13 cellular contexts compared by ENCODE assay signal in genomic region chr22:17784776-17785175, GRCh38. TPM values are rescaled to one million over a fixed set of nuclear protein-coding genes. Genes with fewer than 3 reads are reported as not detected.
DNase-seq lines count a peak whose midpoint lies in the region; ATAC-seq and TF ChIP-seq lines count a peak whose summit lies in the region.
"Had no signal": no experiment of that assay in that cellular context is flagged by ENCODE, and none has a peak within 500 bp of the region (broad histone marks: within the 10 kb centered on the region; RNA-seq: fewer than 3 reads in every experiment).

No MANE protein-coding gene starts in this region.

- H3K9ac ChIP-seq in HCT116 (ENCODE audit: low read length): no peak overlapping the region

- RAD21 ChIA-PET in HCT116 (lab: Charles Lee; ENCODE audit: low non-redundant PET in 1 of 2, low total read pairs in 2 of 2, uncharacterized antibody in 2 of 2, unreplicated experiment in 2 of 2): interaction anchor here (0.9 to 1.7 kb wide), 9 partner anchors 12 to 293 kb away, joined by 3 to 10 read pairs (median 5); partner anchors contain the start of gene PEX26 (in 1 of the 2)

- POLR2A ChIA-PET in HCT116 (lab: Charles Lee): interaction anchor here (0.7 to 1.0 kb wide), 3 partner anchors 43 to 436 kb away, joined by 3 to 4 read pairs (median 3); no protein-coding TSS in a partner anchor

- peaks cover 14% of the 10 kb centered on the region for H3K4me1 Mint-ChIP-seq in GM23338
- peaks cover 54% of the 10 kb centered on the region for H3K4me1 Mint-ChIP-seq in dendritic cell treated with granulocyte-macrophage colony-stimulating factor and Interleukin-4, amounts not matched to agents 40 ng/mL and 50 ng/mL, for 4 days (ENCODE audit: low read depth)
- peaks cover 43 to 62% of the 10 kb centered on the region in 2 donors for H3K4me1 Mint-ChIP-seq in stimulated activated naive B cell treated with anti-CD40 and anti-IgM and Interleukin-4, amounts not matched to agents 10 μg/mL and 1 μg/mL and 100 μg/mL, for 72 hours

- peaks cover 10% of the 10 kb centered on the region for H3K27me3 Mint-ChIP-seq in GM23338 (ENCODE audit: insufficient read depth, low read depth, poor library complexity)
- peaks cover 3% of the 10 kb centered on the region for H3K27me3 Mint-ChIP-seq in dendritic cell treated with granulocyte-macrophage colony-stimulating factor and Interleukin-4, amounts not matched to agents 40 ng/mL and 50 ng/mL, for 4 days
- H3K27me3 Mint-ChIP-seq in stimulated activated naive B cell treated with anti-CD40 and anti-IgM and Interleukin-4, amounts not matched to agents 10 μg/mL and 1 μg/mL and 100 μg/mL, for 72 hours: no peaks in the 10 kb centered on the region
- H3K27me3 Mint-ChIP-seq: B cell, IgD-negative memory B cell had no signal

- H3F3A ChIP-seq in GM23338 (replicated peaks; ENCODE audit: low read depth): 0 out of 2 replicates have a peak, but pooled peaks cover 5% of the 10 kb centered on the region

- no peak overlapping the region for H3K27ac Mint-ChIP-seq in GM23338
- H3K27ac Mint-ChIP-seq in dendritic cell treated with granulocyte-macrophage colony-stimulating factor and Interleukin-4, amounts not matched to agents 40 ng/mL and 50 ng/mL, for 4 days: peak overlapping the region; percentile 87
- peak overlapping the region; percentile 91 for H3K27ac Mint-ChIP-seq in stimulated activated naive B cell treated with anti-CD40 and anti-IgM and Interleukin-4, amounts not matched to agents 10 μg/mL and 1 μg/mL and 100 μg/mL, for 72 hours
- H3K27ac Mint-ChIP-seq: CD8-positive, alpha-beta T cell had no signal

- DNase-seq in GM23338 (ENCODE audit: low spot score) (no peak), HCT116 (ENCODE audit: low read depth, low spot score) (no peak), NCI-H187 (lab: John Stamatoyannopoulos, UW) (no peak), SIG-M5 treated with dmso at 0.1 percent for 504 hours (lab: John Stamatoyannopoulos, UW; ENCODE audit: unreplicated experiment) (no peak)
- DNase-seq in stimulated activated naive B cell treated with anti-CD40 and anti-IgM and Interleukin-4, amounts not matched to agents 10 μg/mL and 1 μg/mL and 100 μg/mL, for 72 hours: no peak
- DNase-seq: DMS 273 treated with DMSO at 0.1 percent for 48 hours, HCEC 1CT had no signal

- no peaks in the 10 kb centered on the region for H3K36me3 Mint-ChIP-seq in GM23338 (ENCODE audit: low read depth)
- H3K36me3 Mint-ChIP-seq in dendritic cell treated with granulocyte-macrophage colony-stimulating factor and Interleukin-4, amounts not matched to agents 40 ng/mL and 50 ng/mL, for 4 days (ENCODE audit: low read depth): no peaks in the 10 kb centered on the region
- peaks cover 18 to 53% of the 10 kb centered on the region in 2 donors for H3K36me3 Mint-ChIP-seq in stimulated activated naive B cell treated with anti-CD40 and anti-IgM and Interleukin-4, amounts not matched to agents 10 μg/mL and 1 μg/mL and 100 μg/mL, for 72 hours
- H3K36me3 Mint-ChIP-seq: IgD-negative memory B cell had no signal

- H3K4me3 Mint-ChIP-seq in GM23338: no peak overlapping the region
- H3K4me3 Mint-ChIP-seq in dendritic cell treated with granulocyte-macrophage colony-stimulating factor and Interleukin-4, amounts not matched to agents 40 ng/mL and 50 ng/mL, for 4 days: no peak overlapping the region
- H3K4me3 Mint-ChIP-seq in stimulated activated naive B cell treated with anti-CD40 and anti-IgM and Interleukin-4, amounts not matched to agents 10 μg/mL and 1 μg/mL and 100 μg/mL, for 72 hours: no peak overlapping the region
- H3K4me3 Mint-ChIP-seq: B cell; CD8-positive, alpha-beta T cell had no signal

- H3K79me2 ChIP-seq in GM23338 (replicated peaks; ENCODE audit: insufficient read depth) (no peaks in the 10 kb centered on the region), HCT116 (ENCODE audit: insufficient read depth, low read length) (no peaks in the 10 kb centered on the region)

- no peaks in the 10 kb centered on the region for H3K9me3 ChIP-seq in HCT116 (ENCODE audit: control insufficient read depth in 1 of 2, insufficient read depth in 1 of 2, low read depth in 1 of 2, low read length in 2 of 2)

- no peak for TF ChIP-seq POLR2A in HCT116 (IDR thresholded peaks at IDR 0.05; ENCODE audit: borderline replicate concordance, extremely low read depth, insufficient read depth, insufficient read length)

- no peaks in the 10 kb centered on the region for H3K27me3 ChIP-seq in GM23338 (ENCODE audit: insufficient read depth)
- H3K27me3 ChIP-seq in HCT116 (ENCODE audit: insufficient read depth, low read length): no peaks in the 10 kb centered on the region
- H3K27me3 ChIP-seq: BLaER1 treated with 17β-estradiol and CSF1 and Interleukin-3, amounts not matched to agents 10 nM and 100 nM had no signal

- no peaks in the 10 kb centered on the region; the same call in 1 of the 2 replicates for H3K4me1 ChIP-seq in GM23338 (ENCODE audit: insufficient read depth)
- peaks cover 10 to 21% of the 10 kb centered on the region in 2 experiments; a peak in 3 of 4 replicates for H3K4me1 ChIP-seq in HCT116 (ENCODE audit: control insufficient read depth in 1 of 2, insufficient read depth in 2 of 2, low read length in 2 of 2)

- H3K4me3 ChIP-seq in GM23338: no peak overlapping the region
- no peak overlapping the region for H3K4me3 ChIP-seq in HCT116 (replicated peaks in 1 of 2; ENCODE audit: low read depth in 1 of 2, low read length in 2 of 2)
- H3K4me3 ChIP-seq: BLaER1 treated with 17β-estradiol and CSF1 and Interleukin-3, amounts not matched to agents 10 nM and 100 nM; GM12878 had no signal

- H3K9me2 ChIP-seq in GM23338 (ENCODE audit: insufficient read depth) (no peaks in the 10 kb centered on the region), HCT116 (ENCODE audit: insufficient read depth) (no peaks in the 10 kb centered on the region)

- TF ChIP-seq CTCF in GM23338 (conservative IDR thresholded peaks at IDR 0.05; ENCODE audit: low read depth in 2 of 2) (no peak), HCT116 (IDR thresholded peaks at IDR 0.05 in 2 of 3, conservative IDR thresholded peaks at IDR 0.05 in 1 of 3; ENCODE audit: borderline replicate concordance in 1 of 3, insufficient read depth in 1 of 3, low read depth in 2 of 3, low read length in 2 of 3) (no peak)

- no peak for ATAC-seq in GM23338
- peak; percentile 8 for ATAC-seq in HCT116
- ATAC-seq in stimulated activated naive B cell treated with anti-CD40 and anti-IgM and Interleukin-4, amounts not matched to agents 10 μg/mL and 1 μg/mL and 100 μg/mL, for 72 hours (replicated peaks): no peak

- H3K36me3 ChIP-seq in GM23338 (ENCODE audit: insufficient read depth): no peaks in the 10 kb centered on the region
- H3K36me3 ChIP-seq in HCT116 (ENCODE audit: control insufficient read depth in 1 of 2, insufficient read depth in 2 of 2, low read length in 2 of 2): peaks cover 0 to 3% of the 10 kb centered on the region in 2 experiments; a peak in 1 of 4 replicates

- intact Hi-C loops in HCT116 (cut with micrococcal nuclease): loop anchor here (1.0 kb wide), 2 partner anchors 42 to 226 kb away; no protein-coding TSS in a partner anchor
- intact Hi-C loops in dendritic cell treated with granulocyte-macrophage colony-stimulating factor and Interleukin-4, amounts not matched to agents 40 ng/mL and 50 ng/mL, for 4 days (cut with micrococcal nuclease): no loop called here

- H4K20me1 ChIP-seq in GM23338 (replicated peaks; ENCODE audit: insufficient read depth): no peaks in the 10 kb centered on the region
- H4K20me1 ChIP-seq in HCT116 (ENCODE audit: insufficient read depth): no peaks in the 10 kb centered on the region

- CTCF ChIA-PET in HCT116 (lab: Charles Lee): interaction anchor here (0.5 to 5.8 kb wide), 17 partner anchors 10 to 710 kb away, joined by 3 to 96 read pairs (median 3); partner anchors contain the start of gene PEX26

- BruUV-seq in HCT116 (replicated peaks; lab: Mats Ljungman, UMichigan): no TSS peak

- H3K27ac ChIP-seq in GM23338 (ENCODE audit: low read depth) (no peak overlapping the region), HCT116 (ENCODE audit: low read depth, low read length) (no peak overlapping the region)

- no peak for TF ChIP-seq RAD21 in HCT116 (IDR thresholded peaks at IDR 0.05; ENCODE audit: low read depth)

- H3K4me2 ChIP-seq in GM23338 (no peak overlapping the region), HCT116 (ENCODE audit: low read length) (peak overlapping the region; percentile 56)

- no peaks in the 10 kb centered on the region for H3K9me3 Mint-ChIP-seq in GM23338
- H3K9me3 Mint-ChIP-seq in dendritic cell treated with granulocyte-macrophage colony-stimulating factor and Interleukin-4, amounts not matched to agents 40 ng/mL and 50 ng/mL, for 4 days: no peaks in the 10 kb centered on the region
- no peaks in the 10 kb centered on the region for H3K9me3 Mint-ChIP-seq in stimulated activated naive B cell treated with anti-CD40 and anti-IgM and Interleukin-4, amounts not matched to agents 10 μg/mL and 1 μg/mL and 100 μg/mL, for 72 hours
- H3K9me3 Mint-ChIP-seq: CD8-positive, alpha-beta T cell; IgD-negative memory B cell had no signal

- H2AFZ ChIP-seq in GM23338 (peak overlapping the region; percentile 80; the same call in 1 of the 2 replicates), HCT116 (ENCODE audit: low read depth, low read length, poor library complexity, severe bottlenecking) (no peak overlapping the region)

TF ChIP-seq in GM23338, 12 proteins besides CTCF, POLR2A, EP300 and RAD21 (continues in another document):
- TF ChIP-seq, protein P1, sequence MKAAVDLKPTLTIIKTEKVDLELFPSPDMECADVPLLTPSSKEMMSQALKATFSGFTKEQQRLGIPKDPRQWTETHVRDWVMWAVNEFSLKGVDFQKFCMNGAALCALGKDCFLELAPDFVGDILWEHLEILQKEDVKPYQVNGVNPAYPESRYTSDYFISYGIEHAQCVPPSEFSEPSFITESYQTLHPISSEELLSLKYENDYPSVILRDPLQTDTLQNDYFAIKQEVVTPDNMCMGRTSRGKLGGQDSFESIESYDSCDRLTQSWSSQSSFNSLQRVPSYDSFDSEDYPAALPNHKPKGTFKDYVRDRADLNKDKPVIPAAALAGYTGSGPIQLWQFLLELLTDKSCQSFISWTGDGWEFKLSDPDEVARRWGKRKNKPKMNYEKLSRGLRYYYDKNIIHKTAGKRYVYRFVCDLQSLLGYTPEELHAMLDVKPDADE (IDR thresholded peaks at IDR 0.05): no peak

TF ChIP-seq in HCT116, 20 proteins besides CTCF, POLR2A, EP300 and RAD21 (continues in another document):
- no peak for TF ChIP-seq SRF (IDR thresholded peaks at IDR 0.05; ENCODE audit: low read depth)
- TF ChIP-seq ZNF274 (IDR thresholded peaks at IDR 0.05; ENCODE audit: low read depth, low read length): no peak
- TF ChIP-seq CEBPB (IDR thresholded peaks at IDR 0.05; ENCODE audit: low read depth): no peak

RNA-seq across cellular contexts. Expression of gene BID, which starts 10.5 kb away (rescaled TPM):
- total RNA-seq in GM23338 (2014; rRNA removed; shearing (Covaris generic)): 62.3 and 125 TPM in 2 replicates
- polyA plus RNA-seq in GM23338 (2016; fragmentation: Nextera tagmentation; extraction: Ambion mirVana): 63.4 and 65.1 TPM in 2 replicates
- 58.2 TPM for total RNA-seq in HCT116 (2021; ENCODE audit: unreplicated experiment)
- polyA plus RNA-seq in HCT116 (2012): 65.1 and 82.9 TPM in 2 replicates
